1 cellular context compared by ENCODE assay signal in genomic region chr17:74442670-74443515, GRCh38.
TF ChIP-seq lines count a peak whose summit lies in the region.

No MANE protein-coding gene starts in this region.

TF ChIP-seq in HepG2, 621 proteins besides CTCF, POLR2A, EP300 and RAD21 (continued from another document and continues in another):
- TF ChIP-seq FOXO4 (CRISPR knock-in tag; conservative IDR thresholded peaks at IDR 0.05) (0 out of 2 replicates have a peak, but pooled peaks have one; percentile 89), HDAC1 (CRISPR knock-in tag; IDR thresholded peaks at IDR 0.05) (peak; percentile 93), ZBTB42 (CRISPR knock-in tag; IDR thresholded peaks at IDR 0.05) (no peak), EZH2 (conservative IDR thresholded peaks at IDR 0.05; ENCODE audit: low read depth, low read length) (no peak), ZNF800 (CRISPR knock-in tag; IDR thresholded peaks at IDR 0.05) (peak; percentile 77), MZF1 (CRISPR knock-in tag; IDR thresholded peaks at IDR 0.05; ENCODE audit: borderline replicate concordance) (no peak), ZNF124 (CRISPR knock-in tag; IDR thresholded peaks at IDR 0.05) (peak; percentile 87), BCL3 (CRISPR knock-in tag; IDR thresholded peaks at IDR 0.05) (peak; percentile 71), YEATS4 (CRISPR knock-in tag; IDR thresholded peaks at IDR 0.05; ENCODE audit: borderline replicate concordance) (peak; percentile 66; the same call in 1 of the 2 replicates), ZNF558 (CRISPR knock-in tag; IDR thresholded peaks at IDR 0.05; ENCODE audit: borderline replicate concordance) (no peak; the same call in 1 of the 2 replicates), ZSCAN5A (CRISPR knock-in tag; IDR thresholded peaks at IDR 0.05; ENCODE audit: borderline replicate concordance) (peak; percentile 83; the same call in 1 of the 2 replicates), ZHX2 (IDR thresholded peaks at IDR 0.05; ENCODE audit: low read depth) (peak; percentile 69; the same call in 1 of the 2 replicates), ZHX2 (CRISPR knock-in tag; IDR thresholded peaks at IDR 0.05; ENCODE audit: borderline replicate concordance) (peak; percentile 79; the same call in 1 of the 2 replicates), NFE2 (CRISPR knock-in tag; IDR thresholded peaks at IDR 0.05) (no peak), BRD4 (CRISPR knock-in tag; IDR thresholded peaks at IDR 0.05) (peak; percentile 64; the same call in 1 of the 2 replicates), NONO (IDR thresholded peaks at IDR 0.05) (no peak), NONO (CRISPR knock-in tag; conservative IDR thresholded peaks at IDR 0.05) (peak; percentile 99), U2AF1 (optimal IDR thresholded peaks at IDR 0.05; ENCODE audit: low read depth, low read length) (peak; percentile 48), PPARG (CRISPR knock-in tag; conservative IDR thresholded peaks at IDR 0.05) (peak; percentile 96), PREB (CRISPR knock-in tag; IDR thresholded peaks at IDR 0.05) (no peak), PCBP1 (IDR thresholded peaks at IDR 0.05; ENCODE audit: borderline replicate concordance, low read depth, low read length) (0 out of 2 replicates have a peak, but pooled peaks have one; percentile 30), MEF2D (CRISPR knock-in tag; IDR thresholded peaks at IDR 0.05) (peak; percentile 99), HES4 (CRISPR knock-in tag; IDR thresholded peaks at IDR 0.05; ENCODE audit: borderline replicate concordance) (no peak), NFRKB (IDR thresholded peaks at IDR 0.05) (no peak), ZSCAN31 (CRISPR knock-in tag; IDR thresholded peaks at IDR 0.05; ENCODE audit: low read depth) (no peak; the same call in 1 of the 2 replicates), NR2F6 (IDR thresholded peaks at IDR 0.05) (peak; percentile 94), NR2F6 (CRISPR knock-in tag; IDR thresholded peaks at IDR 0.05) (peak; percentile 98), NPAS2 (CRISPR knock-in tag; IDR thresholded peaks at IDR 0.05; ENCODE audit: borderline replicate concordance) (peak; percentile 60; the same call in 1 of the 2 replicates), ZNF484 (CRISPR knock-in tag; IDR thresholded peaks at IDR 0.05; ENCODE audit: borderline replicate concordance, low read depth) (no peak), MAX (IDR thresholded peaks at IDR 0.05) (peak; percentile 77)
- TF ChIP-seq, protein P1, sequence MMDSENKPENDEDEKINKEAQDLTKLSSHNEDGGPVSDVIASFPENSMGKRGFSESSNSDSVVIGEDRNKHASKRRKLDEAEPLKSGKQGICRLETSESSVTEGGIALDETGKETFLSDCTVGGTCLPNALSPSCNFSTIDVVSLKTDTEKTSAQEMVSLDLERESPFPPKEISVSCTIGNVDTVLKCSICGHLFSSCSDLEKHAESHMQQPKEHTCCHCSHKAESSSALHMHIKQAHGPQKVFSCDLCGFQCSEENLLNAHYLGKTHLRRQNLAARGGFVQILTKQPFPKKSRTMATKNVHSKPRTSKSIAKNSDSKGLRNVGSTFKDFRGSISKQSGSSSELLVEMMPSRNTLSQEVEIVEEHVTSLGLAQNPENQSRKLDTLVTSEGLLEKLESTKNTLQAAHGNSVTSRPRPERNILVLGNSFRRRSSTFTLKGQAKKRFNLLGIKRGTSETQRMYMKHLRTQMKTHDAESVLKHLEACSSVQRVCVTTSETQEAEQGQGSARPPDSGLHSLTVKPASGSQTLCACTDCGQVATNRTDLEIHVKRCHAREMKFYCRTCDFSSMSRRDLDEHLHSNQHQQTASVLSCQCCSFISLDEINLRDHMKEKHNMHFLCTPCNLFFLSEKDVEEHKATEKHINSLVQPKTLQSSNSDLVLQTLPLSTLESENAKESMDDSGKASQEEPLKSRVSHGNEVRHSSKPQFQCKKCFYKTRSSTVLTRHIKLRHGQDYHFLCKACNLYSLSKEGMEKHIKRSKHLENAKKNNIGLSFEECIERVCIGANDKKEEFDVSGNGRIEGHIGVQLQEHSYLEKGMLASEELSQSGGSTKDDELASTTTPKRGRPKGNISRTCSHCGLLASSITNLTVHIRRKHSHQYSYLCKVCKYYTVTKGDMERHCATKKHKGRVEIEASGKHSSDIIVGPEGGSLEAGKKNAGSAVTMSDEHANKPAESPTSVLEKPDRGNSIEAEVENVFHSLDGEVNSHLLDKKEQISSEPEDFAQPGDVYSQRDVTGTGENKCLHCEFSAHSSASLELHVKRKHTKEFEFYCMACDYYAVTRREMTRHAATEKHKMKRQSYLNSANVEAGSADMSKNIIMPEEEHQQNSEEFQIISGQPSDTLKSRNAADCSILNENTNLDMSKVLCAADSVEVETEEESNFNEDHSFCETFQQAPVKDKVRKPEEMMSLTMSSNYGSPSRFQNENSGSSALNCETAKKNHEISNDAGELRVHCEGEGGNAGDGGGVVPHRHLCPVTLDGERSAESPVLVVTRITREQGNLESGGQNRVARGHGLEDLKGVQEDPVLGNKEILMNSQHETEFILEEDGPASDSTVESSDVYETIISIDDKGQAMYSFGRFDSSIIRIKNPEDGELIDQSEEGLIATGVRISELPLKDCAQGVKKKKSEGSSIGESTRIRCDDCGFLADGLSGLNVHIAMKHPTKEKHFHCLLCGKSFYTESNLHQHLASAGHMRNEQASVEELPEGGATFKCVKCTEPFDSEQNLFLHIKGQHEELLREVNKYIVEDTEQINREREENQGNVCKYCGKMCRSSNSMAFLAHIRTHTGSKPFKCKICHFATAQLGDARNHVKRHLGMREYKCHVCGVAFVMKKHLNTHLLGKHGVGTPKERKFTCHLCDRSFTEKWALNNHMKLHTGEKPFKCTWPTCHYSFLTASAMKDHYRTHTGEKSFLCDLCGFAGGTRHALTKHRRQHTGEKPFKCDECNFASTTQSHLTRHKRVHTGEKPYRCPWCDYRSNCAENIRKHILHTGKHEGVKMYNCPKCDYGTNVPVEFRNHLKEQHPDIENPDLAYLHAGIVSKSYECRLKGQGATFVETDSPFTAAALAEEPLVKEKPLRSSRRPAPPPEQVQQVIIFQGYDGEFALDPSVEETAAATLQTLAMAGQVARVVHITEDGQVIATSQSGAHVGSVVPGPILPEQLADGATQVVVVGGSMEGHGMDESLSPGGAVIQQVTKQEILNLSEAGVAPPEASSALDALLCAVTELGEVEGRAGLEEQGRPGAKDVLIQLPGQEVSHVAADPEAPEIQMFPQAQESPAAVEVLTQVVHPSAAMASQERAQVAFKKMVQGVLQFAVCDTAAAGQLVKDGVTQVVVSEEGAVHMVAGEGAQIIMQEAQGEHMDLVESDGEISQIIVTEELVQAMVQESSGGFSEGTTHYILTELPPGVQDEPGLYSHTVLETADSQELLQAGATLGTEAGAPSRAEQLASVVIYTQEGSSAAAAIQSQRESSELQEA (CRISPR knock-in tag; IDR thresholded peaks at IDR 0.05; ENCODE audit: not compliant biosample characterization): no peak
- TF ChIP-seq, protein P2, sequence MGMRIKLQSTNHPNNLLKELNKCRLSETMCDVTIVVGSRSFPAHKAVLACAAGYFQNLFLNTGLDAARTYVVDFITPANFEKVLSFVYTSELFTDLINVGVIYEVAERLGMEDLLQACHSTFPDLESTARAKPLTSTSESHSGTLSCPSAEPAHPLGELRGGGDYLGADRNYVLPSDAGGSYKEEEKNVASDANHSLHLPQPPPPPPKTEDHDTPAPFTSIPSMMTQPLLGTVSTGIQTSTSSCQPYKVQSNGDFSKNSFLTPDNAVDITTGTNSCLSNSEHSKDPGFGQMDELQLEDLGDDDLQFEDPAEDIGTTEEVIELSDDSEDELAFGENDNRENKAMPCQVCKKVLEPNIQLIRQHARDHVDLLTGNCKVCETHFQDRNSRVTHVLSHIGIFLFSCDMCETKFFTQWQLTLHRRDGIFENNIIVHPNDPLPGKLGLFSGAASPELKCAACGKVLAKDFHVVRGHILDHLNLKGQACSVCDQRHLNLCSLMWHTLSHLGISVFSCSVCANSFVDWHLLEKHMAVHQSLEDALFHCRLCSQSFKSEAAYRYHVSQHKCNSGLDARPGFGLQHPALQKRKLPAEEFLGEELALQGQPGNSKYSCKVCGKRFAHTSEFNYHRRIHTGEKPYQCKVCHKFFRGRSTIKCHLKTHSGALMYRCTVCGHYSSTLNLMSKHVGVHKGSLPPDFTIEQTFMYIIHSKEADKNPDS (CRISPR knock-in tag; IDR thresholded peaks at IDR 0.05): no peak
